ENCODE assay signal across 1 cellular context in genomic region chr10:35642023-35642792, GRCh38.
TF ChIP-seq lines count a peak whose summit lies in the region.

Gene FZD8 (minus strand): TSS chr10:35642296. CDS start chr10:35641429, 867 bp downstream.

TF ChIP-seq in K562, 482 proteins besides CTCF, POLR2A, EP300 and RAD21 (continued from another document):
- TF ChIP-seq ZBTB5 (IDR thresholded peaks at IDR 0.05) (no peak), ZNF133 (CRISPR knock-in tag; IDR thresholded peaks at IDR 0.05) (no peak), CTBP1 (IDR thresholded peaks at IDR 0.05; ENCODE audit: borderline replicate concordance) (peak; percentile 95), SRSF1 (IDR thresholded peaks at IDR 0.05; ENCODE audit: low read depth, low read length) (no peak), ZNF609 (CRISPR knock-in tag; IDR thresholded peaks at IDR 0.05; ENCODE audit: borderline replicate concordance) (no peak), BRF2 (IDR thresholded peaks at IDR 0.05; ENCODE audit: borderline replicate concordance, insufficient read depth, insufficient read length) (no peak), JUNB (CRISPR knock-in tag; conservative IDR thresholded peaks at IDR 0.05) (no peak), SUPT5H (IDR thresholded peaks at IDR 0.05) (peak; percentile 49; the same call in 1 of the 2 replicates), BRF1 (IDR thresholded peaks at IDR 0.05; ENCODE audit: borderline replicate concordance, extremely low read depth, insufficient read length) (no peak), HINFP (tag; conservative IDR thresholded peaks at IDR 0.05; ENCODE audit: low read depth) (no peak), POLR2B (IDR thresholded peaks at IDR 0.05; ENCODE audit: low read depth, partially characterized antibody) (no peak), ZNF318 (IDR thresholded peaks at IDR 0.05; ENCODE audit: borderline replicate concordance in 1 of 2, low read depth in 1 of 2) (no peak), TFAP4 (CRISPR knock-in tag; IDR thresholded peaks at IDR 0.05; ENCODE audit: borderline replicate concordance) (no peak), ZFPM2 (CRISPR knock-in tag; IDR thresholded peaks at IDR 0.05) (no peak), CLOCK (CRISPR knock-in tag; IDR thresholded peaks at IDR 0.05; ENCODE audit: borderline replicate concordance) (no peak)
